In genomic region chr11:111392552-111392951, GRCh38 we compare ENCODE assay signal across 21 cellular contexts. TPM values are rescaled to one million over a fixed set of nuclear protein-coding genes. Genes with fewer than 3 reads are reported as not detected.
"Had no signal": no experiment of that assay in that cellular context is flagged by ENCODE, and none has a peak within 500 bp of the region (broad histone marks: within the 10 kb centered on the region; RNA-seq: fewer than 3 reads in every experiment).

No MANE protein-coding gene starts in this region.

- H3K4me2 ChIP-seq: PC-9, SK-N-SH had no signal

- H3K9me3 ChIP-seq: MG63, SK-N-SH had no signal

- H3K36me3 ChIP-seq: MG63 had no signal

- H3K4me3 ChIP-seq: MG63, PC-9 had no signal

- H3K9me2 ChIP-seq: SK-N-SH had no signal

- H3K27me3 ChIP-seq: MG63 had no signal

- H3K9ac ChIP-seq: SK-N-SH had no signal

- H2AFZ ChIP-seq: PC-9 had no signal

- H3K27ac ChIP-seq: PC-9 had no signal

- DNase-seq: KBM-7, MG63, NCI-H1092, NCI-H1105 treated with DMSO at 0.1 percent for 48 hours, NCI-H1417 treated with DMSO at 0.1 percent for 48 hours, NCI-H146, NCI-H1694 treated with DMSO at 0.1 percent for 48 hours, NCI-H1930, NCI-H2081, NCI-H2107, NCI-H2227 treated with DMSO at 0.1 percent for 48 hours, NCI-H524, NCI-H526 treated with DMSO at 0.1 percent for 48 hours, NCI-H748 treated with DMSO at 0.1 percent for 48 hours, OCI-M1, RPMI8226, SHP77, SK-N-SH had no signal

RNA-seq across cellular contexts. Expression of gene POU2AF1, which starts 13.5 kb away (rescaled TPM):
- total RNA-seq: NCI-H460, SK-MEL-5 had no signal
